In genomic region chr3:128572644-128573105, GRCh38 we compare ENCODE assay signal across 9 cellular contexts.
DNase-seq lines count a peak whose midpoint lies in the region; ATAC-seq and TF ChIP-seq lines count a peak whose summit lies in the region.
"Had no signal": no experiment of that assay in that cellular context is flagged by ENCODE, and none has a peak within 500 bp of the region (broad histone marks: within the 10 kb centered on the region; RNA-seq: fewer than 3 reads in every experiment).

No MANE protein-coding gene starts in this region.

- DNase-seq in MCF 10A (ENCODE audit: unreplicated experiment) (peak; percentile 33), breast epithelium (ENCODE audit: low spot score in 2 of 2) (no peak), SK-MEL-5 (ENCODE audit: low read depth, low spot score) (peak; percentile 40), fibroblast of the aortic adventitia (ENCODE audit: low read depth) (no peak)
- DNase-seq in stimulated activated naive CD8-positive, alpha-beta T cell treated with anti-CD3 and anti-CD28 coated beads, Interleukin-15, amount 100 ng/mL, for 72 hours, result peak; percentile 12 to 75

- POLR2A ChIA-PET in MCF 10A (lab: Yijun Ruan, JAX), result interaction anchor here (0.5 kb wide), 1 partner anchor 12 kb away, joined by 3 read pairs; no protein-coding TSS in a partner anchor

- BruUV-seq in MCF 10A (replicated peaks; lab: Mats Ljungman, UMichigan), result no TSS peak

- no peaks in the 10 kb centered on the region for H3K9me3 ChIP-seq in breast epithelium
- H3K9me3 ChIP-seq: SJCRH30 had no signal

- H3K4me3 ChIP-seq in breast epithelium (no peak overlapping the region), fibroblast of the aortic adventitia (ENCODE audit: low read depth, low read length) (no peak overlapping the region)
- H3K4me3 ChIP-seq: SJCRH30 had no signal

- peak; percentile 90 for ATAC-seq in stimulated activated naive CD8-positive, alpha-beta T cell treated with anti-CD3 and anti-CD28 coated beads, Interleukin-15, amount 100 ng/mL, for 72 hours
- ATAC-seq in GM19324 (IDR thresholded peaks at IDR 0.05; ENCODE audit: low FRiP score, unreplicated experiment) (no peak), HG02759 (IDR thresholded peaks at IDR 0.05; ENCODE audit: unreplicated experiment) (no peak), HG03520 (IDR thresholded peaks at IDR 0.05; ENCODE audit: unreplicated experiment) (no peak)

- no peaks in the 10 kb centered on the region for H3K9me3 Mint-ChIP-seq in MCF 10A (ENCODE audit: unreplicated experiment)
- no peaks in the 10 kb centered on the region for H3K9me3 Mint-ChIP-seq in stimulated activated naive CD8-positive, alpha-beta T cell treated with anti-CD3 and anti-CD28 coated beads, Interleukin-15, amount 100 ng/mL, for 72 hours

- intact Hi-C loops in MCF 10A (cut with micrococcal nuclease) (no loop called here), breast epithelium (cut with DNase I; ENCODE audit: low total_unique reads) (no loop called here)

- no peaks in the 10 kb centered on the region for H3K4me1 Mint-ChIP-seq in MCF 10A (ENCODE audit: insufficient read depth, unreplicated experiment)
- H3K4me1 Mint-ChIP-seq in stimulated activated naive CD8-positive, alpha-beta T cell treated with anti-CD3 and anti-CD28 coated beads, Interleukin-15, amount 100 ng/mL, for 72 hours, result peaks cover 21% of the 10 kb centered on the region

- H3K27me3 ChIP-seq in breast epithelium, result peaks cover 0 to 6% of the 10 kb centered on the region in 2 donors

- peak; percentile 23 for TF ChIP-seq CTCF in MCF 10A (IDR thresholded peaks at IDR 0.05; ENCODE audit: unreplicated experiment)
- TF ChIP-seq CTCF in breast epithelium (IDR thresholded peaks at IDR 0.05), result no peak
- TF ChIP-seq CTCF in fibroblast of the aortic adventitia (IDR thresholded peaks at IDR 0.05; ENCODE audit: insufficient read depth, low read length), result peak; percentile 34

- in situ Hi-C loops in SK-MEL-5 (cut with HindIII; ENCODE audit: low pct_unique_long_range_greater_than_20kb, low sequenced_read_pairs), result no loop called here

- CTCF ChIA-PET in MCF 10A (lab: Yijun Ruan, JAX), result interaction anchor here (0.6 to 1.4 kb wide), 5 partner anchors 18 to 146 kb away, joined by 3 to 4 read pairs (median 4); no protein-coding TSS in a partner anchor

- TF ChIP-seq POLR2A in breast epithelium (IDR thresholded peaks at IDR 0.05), result no peak

- H3K4me3 Mint-ChIP-seq in MCF 10A (ENCODE audit: unreplicated experiment), result no peak overlapping the region
- H3K4me3 Mint-ChIP-seq in stimulated activated naive CD8-positive, alpha-beta T cell treated with anti-CD3 and anti-CD28 coated beads, Interleukin-15, amount 100 ng/mL, for 72 hours, result peak overlapping the region; percentile 27 to 70

- no peaks in the 10 kb centered on the region for H3K36me3 ChIP-seq in breast epithelium
- H3K36me3 ChIP-seq: SJCRH30 had no signal

- no peaks in the 10 kb centered on the region for H3K27me3 Mint-ChIP-seq in MCF 10A (ENCODE audit: insufficient read depth, unreplicated experiment)
- peaks cover 42% of the 10 kb centered on the region for H3K27me3 Mint-ChIP-seq in stimulated activated naive CD8-positive, alpha-beta T cell treated with anti-CD3 and anti-CD28 coated beads, Interleukin-15, amount 100 ng/mL, for 72 hours

- H3K4me1 ChIP-seq in breast epithelium, result no peaks in the 10 kb centered on the region
- H3K4me1 ChIP-seq: SJCRH30 had no signal

- H3K36me3 Mint-ChIP-seq in MCF 10A (ENCODE audit: insufficient read depth, unreplicated experiment), result no peaks in the 10 kb centered on the region

- no peak overlapping the region for H3K27ac ChIP-seq in breast epithelium
- H3K27ac ChIP-seq: SJCRH30 had no signal

- H3K27ac Mint-ChIP-seq in MCF 10A (ENCODE audit: low read depth, unreplicated experiment), result no peak overlapping the region
- no peak overlapping the region for H3K27ac Mint-ChIP-seq in stimulated activated naive CD8-positive, alpha-beta T cell treated with anti-CD3 and anti-CD28 coated beads, Interleukin-15, amount 100 ng/mL, for 72 hours

Comparison
In these comparisons a context has a peak if more than half of its experiments do, and no peak if none do; other contexts are left out.
1. DNase-seq: peak in MCF 10A (single experiment), SK-MEL-5 (single experiment) and stimulated activated naive CD8-positive, alpha-beta T cell treated with anti-CD3 and anti-CD28 coated beads, Interleukin-15, amount 100 ng/mL, for 72 hours (2 of 2); none in breast epithelium (0 of 2) and fibroblast of the aortic adventitia (single experiment).
2. CTCF ChIP-seq: peak in MCF 10A (single experiment) and fibroblast of the aortic adventitia (single experiment); none in breast epithelium (0 of 3).